Comparison of ENCODE assay signal across 19 cellular contexts in genomic region chr12:14814082-14814481, GRCh38. TPM values are rescaled to one million over a fixed set of nuclear protein-coding genes. Genes with fewer than 3 reads are reported as not detected.
DNase-seq lines count a peak whose midpoint lies in the region; ATAC-seq and TF ChIP-seq lines count a peak whose summit lies in the region.
"Had no signal": no experiment of that assay in that cellular context is flagged by ENCODE, and none has a peak within 500 bp of the region (broad histone marks: within the 10 kb centered on the region; RNA-seq: fewer than 3 reads in every experiment).

Gene SMCO3 (minus strand): TSS chr12:14814182. CDS start chr12:14806680, 7,502 bp downstream.

- no peak within 1 kb of the TSS for H3K27ac Mint-ChIP-seq in brain
- H3K27ac Mint-ChIP-seq: HFFc6 had no signal

- no peaks in the 10 kb centered on the region for H3K79me2 ChIP-seq in Karpas-422 (ENCODE audit: low read length)

- H3K4me2 ChIP-seq in mesenchymal stem cell (ENCODE audit: low read length, poor library complexity, severe bottlenecking) (no peak within 1 kb of the TSS), Karpas-422 (ENCODE audit: low read depth, low read length, poor library complexity, severe bottlenecking) (no peak within 1 kb of the TSS)

- H3K9ac ChIP-seq in mesenchymal stem cell (ENCODE audit: low read length) (peak within 1 kb of the TSS; percentile 13), Karpas-422 (ENCODE audit: low read length) (no peak within 1 kb of the TSS)

- H3K4me3 ChIP-seq in mesenchymal stem cell (ENCODE audit: insufficient read depth in 1 of 2, low read depth in 1 of 2, low read length in 2 of 2) (no peak within 1 kb of the TSS), lower leg skin (ENCODE audit: low read depth, poor library complexity, severe bottlenecking) (no peak within 1 kb of the TSS), MG63 (no peak within 1 kb of the TSS), Karpas-422 (ENCODE audit: low read length) (no peak within 1 kb of the TSS)
- H3K4me3 ChIP-seq: K562 had no signal

- H3K9me3 ChIP-seq in mesenchymal stem cell (ENCODE audit: control insufficient read depth, low read length): no peaks in the 10 kb centered on the region
- H3K9me3 ChIP-seq in MG63: no peaks in the 10 kb centered on the region
- no peaks in the 10 kb centered on the region for H3K9me3 ChIP-seq in Karpas-422 (ENCODE audit: low read length)

- no peaks in the 10 kb centered on the region for H3K9me2 ChIP-seq in Karpas-422 (replicated peaks; ENCODE audit: insufficient read depth, low read length)

- no peak for ATAC-seq in sciatic nerve
- ATAC-seq in GM21515 (IDR thresholded peaks at IDR 0.05; ENCODE audit: unreplicated experiment): no peak
- ATAC-seq: K562, PC-3 had no signal

- no peak within 1 kb of the TSS for H4K8ac ChIP-seq in mesenchymal stem cell (ENCODE audit: low read length)

- H3K27ac ChIP-seq in mesenchymal stem cell (ENCODE audit: low read length, poor library complexity, severe bottlenecking) (no peak within 1 kb of the TSS), Karpas-422 (ENCODE audit: low read length) (no peak within 1 kb of the TSS)
- H3K27ac ChIP-seq: C4-2B had no signal

- peaks cover 0 to 6% (median 0%) of the 10 kb centered on the region in 5 experiments for H3K9me3 Mint-ChIP-seq in brain
- H3K9me3 Mint-ChIP-seq: HFFc6 had no signal

- H3K27me3 ChIP-seq in mesenchymal stem cell (ENCODE audit: control insufficient read depth in 1 of 2, insufficient read depth in 1 of 2, low read length in 2 of 2): no peaks in the 10 kb centered on the region
- peaks cover 3% of the 10 kb centered on the region for H3K27me3 ChIP-seq in MG63
- H3K27me3 ChIP-seq in Karpas-422 (ENCODE audit: low read length): no peaks in the 10 kb centered on the region

- H3K36me3 Mint-ChIP-seq in brain: no peaks in the 10 kb centered on the region

- no peaks in the 10 kb centered on the region for H3K4me1 Mint-ChIP-seq in brain

- 81% methylated on average over 2 of the region's 3 CpGs for WGBS in mesenchymal stem cell
- 71 to 73% methylated on average over 3 of the region's 3 CpGs for WGBS in lower leg skin, 2 donors

- no peak within 1 kb of the TSS for H3K4ac ChIP-seq in mesenchymal stem cell (ENCODE audit: low read depth in 1 of 2, low read length in 2 of 2)

- H3K79me1 ChIP-seq in mesenchymal stem cell (replicated peaks; ENCODE audit: low read length, poor library complexity, severe bottlenecking): no peaks in the 10 kb centered on the region

- H3K27me3 Mint-ChIP-seq in brain: peaks cover 10% of the 10 kb centered on the region

- no peak within 1 kb of the TSS for H3K18ac ChIP-seq in mesenchymal stem cell (ENCODE audit: low read depth in 1 of 2, low read length in 2 of 2)

- H4K91ac ChIP-seq in mesenchymal stem cell (ENCODE audit: low read length): no peak within 1 kb of the TSS

- TF ChIP-seq CTCF in brain (conservative IDR thresholded peaks at IDR 0.05): no peak
- TF ChIP-seq CTCF in lower leg skin (IDR thresholded peaks at IDR 0.05): no peak

- H2AK5ac ChIP-seq in mesenchymal stem cell (ENCODE audit: low read length, severe bottlenecking): no peak within 1 kb of the TSS

- no peak within 1 kb of the TSS for H2BK5ac ChIP-seq in mesenchymal stem cell (ENCODE audit: low read depth, low read length, poor library complexity, severe bottlenecking)

- DNase-seq in mesenchymal stem cell (no peak), sciatic nerve (ENCODE audit: low spot score) (no peak), lower leg skin (ENCODE audit: low spot score in 2 of 2) (no peak), MG63 (no peak), Karpas-422 (no peak)
- DNase-seq: ACHN, AML-193, H7, HFFc6, NCI-H1436 treated with DMSO at 0.1 percent for 48 hours, NCI-H2029, NCI-H526, PC-3, RPMI8226, SHP77 treated with DMSO at 0.1 percent for 48 hours had no signal

- H4K20me1 ChIP-seq in Karpas-422 (ENCODE audit: insufficient read depth, low read depth, low read length): no peaks in the 10 kb centered on the region

- TF ChIP-seq POLR2A in lower leg skin (IDR thresholded peaks at IDR 0.05): no peak

- no peaks in the 10 kb centered on the region for H3K4me1 ChIP-seq in mesenchymal stem cell (ENCODE audit: control insufficient read depth, insufficient read depth, low read depth, low read length)
- peaks cover 6% of the 10 kb centered on the region; the same call in 1 of the 2 replicates for H3K4me1 ChIP-seq in Karpas-422 (ENCODE audit: low read length)

- intact Hi-C loops in sciatic nerve (cut with DNase I): no loop called here
- intact Hi-C loops in lower leg skin (cut with DNase I; ENCODE audit: low total_unique reads): no loop called here

- H2BK15ac ChIP-seq in mesenchymal stem cell (ENCODE audit: low read depth, poor library complexity, severe bottlenecking): no peak within 1 kb of the TSS

- H3K4me3 Mint-ChIP-seq in brain: peak within 1 kb of the TSS in 3 of 5 experiments; percentile 41 to 51 (median 48)
- H3K4me3 Mint-ChIP-seq: HFFc6 had no signal

- no peak within 1 kb of the TSS for H2BK12ac ChIP-seq in mesenchymal stem cell (ENCODE audit: low read length in 2 of 2)

- no peak within 1 kb of the TSS for H3K23ac ChIP-seq in mesenchymal stem cell (ENCODE audit: low read length in 2 of 2)

- H2AFZ ChIP-seq in mesenchymal stem cell (ENCODE audit: low read depth, low read length) (no peak within 1 kb of the TSS), Karpas-422 (ENCODE audit: low read length) (no peak within 1 kb of the TSS)

- no peak within 1 kb of the TSS for H3K14ac ChIP-seq in mesenchymal stem cell (ENCODE audit: low read length in 2 of 2)

- H2BK120ac ChIP-seq in mesenchymal stem cell (ENCODE audit: low read depth, low read length): no peak within 1 kb of the TSS

- H3K36me3 ChIP-seq in mesenchymal stem cell (ENCODE audit: control insufficient read depth in 1 of 2, insufficient read depth in 2 of 2, low read depth in 1 of 2, low read length in 2 of 2) (no peaks in the 10 kb centered on the region), MG63 (no peaks in the 10 kb centered on the region), Karpas-422 (ENCODE audit: insufficient read depth, low read length) (no peaks in the 10 kb centered on the region)

RNA-seq across cellular contexts. Expression of gene SMCO3, which starts in this region (rescaled TPM):
- polyA plus RNA-seq in brain (ENCODE audit: insufficient read depth, low read depth, low replicate concordance): not detected
- 0.26 TPM for polyA plus RNA-seq in mesenchymal stem cell (2013, experiment 1 of 2)
- 0.19 TPM for polyA plus RNA-seq in mesenchymal stem cell (2013, experiment 2 of 2)
- 21.0 TPM for total RNA-seq in sciatic nerve
- under 1 TPM in 1 of 4 donors, not detected in 3; 0.34 TPM for total RNA-seq in lower leg skin
- not detected in 2 replicates for total RNA-seq in MG63 (2014; rRNA removed; shearing (Covaris generic); ENCODE audit: low replicate concordance)
- total RNA-seq in Karpas-422 (2014; rRNA removed; shearing (Covaris generic); ENCODE audit: low replicate concordance): not detected in 2 replicates
- total RNA-seq: H7, K562, PC-3 had no signal

Comparison
In these comparisons a context has a peak if more than half of its experiments do, and no peak if none do; other contexts are left out.
1. RNA of gene SMCO3 (total RNA-seq): 21.0 TPM in sciatic nerve (single experiment); 0.34 TPM in lower leg skin, not detected in MG63 and not detected in Karpas-422; every median in the first group is over 10 times any median in the second.